ENCODE assay signal across 1 cellular context in genomic region chr19:4327252-4327876, GRCh38.
TF ChIP-seq lines count a peak whose summit lies in the region.

No MANE protein-coding gene starts in this region.

TF ChIP-seq in HCT116, 20 proteins besides CTCF, POLR2A, EP300 and RAD21 (continued from another document):
- no peak for TF ChIP-seq MAX (IDR thresholded peaks at IDR 0.05)
